Comparison of ENCODE assay signal across 16 cellular contexts in the genomic region with DNA sequence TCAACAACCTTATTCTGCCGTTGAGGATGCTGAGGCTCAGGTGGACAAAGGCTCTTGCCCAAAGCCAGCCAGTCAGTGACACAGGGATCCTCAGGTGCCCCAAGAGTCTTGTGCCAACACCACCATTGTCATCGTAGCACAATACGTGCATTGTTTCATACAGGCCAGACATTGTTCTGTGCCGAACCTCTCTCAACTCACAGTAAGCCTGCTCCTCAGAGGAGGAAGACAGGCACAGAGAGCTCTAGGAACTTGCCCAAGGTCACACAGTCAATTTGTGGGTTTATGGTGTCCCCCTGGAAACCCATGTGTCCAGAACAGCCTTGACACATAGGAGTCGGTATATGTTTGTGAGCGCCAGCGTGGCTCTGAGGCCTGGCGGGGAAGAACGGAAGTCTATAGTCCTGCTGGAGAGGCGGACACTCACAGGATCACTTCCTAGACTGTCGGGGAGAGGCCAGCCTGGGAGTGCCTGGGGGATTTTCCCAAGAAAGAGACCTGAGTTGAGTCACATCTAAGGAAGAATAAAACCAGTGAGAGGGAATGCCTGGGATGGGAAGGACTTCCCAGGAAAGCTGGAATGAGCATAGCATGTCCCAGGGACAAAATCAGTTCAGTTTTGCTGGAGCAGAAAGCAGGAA. TPM values are rescaled to one million over a fixed set of nuclear protein-coding genes. Genes with fewer than 3 reads are reported as not detected.
DNase-seq lines count a peak whose midpoint lies in the region; ATAC-seq lines count a peak whose summit lies in the region.
"Had no signal": no experiment of that assay in that cellular context is flagged by ENCODE, and none has a peak within 500 bp of the region (broad histone marks: within the 10 kb centered on the region; RNA-seq: fewer than 3 reads in every experiment).

No MANE protein-coding gene starts in this region.

- H3K27ac ChIP-seq in CD8-positive, alpha-beta memory T cell (ENCODE audit: low read depth, low read length), result no peak overlapping the region
- H3K27ac ChIP-seq: colonic mucosa had no signal

- no peak for DNase-seq in CD8-positive, alpha-beta memory T cell
- peak; percentile 70 for DNase-seq in HK-2 (ENCODE audit: unreplicated experiment)
- no peak for DNase-seq in activated T-helper 1 cell treated with anti-CD3 and anti-CD28 coated beads, Interleukin-12 subunit alpha, Interleukin-12 subunit beta, Interleukin-2, Interleukin-4 antibody, amounts not matched to agents 30 ng/mL and 10 ng/mL and 1 ng/mL, durations not matched to agents 14 hours and 24 hours and 36 hours (ENCODE audit: low spot score)
- no peak for DNase-seq in left colon
- DNase-seq in NCI-H1105 (lab: John Stamatoyannopoulos, UW), result no peak
- no peak for DNase-seq in NCI-H1694 (lab: John Stamatoyannopoulos, UW)
- no peak for DNase-seq in HuH-7 (ENCODE audit: low spot score)
- DNase-seq: activated naive CD4-positive, alpha-beta T cell treated with anti-CD3 and anti-CD28 coated beads, Interleukin-2, amount 50 U/mL, for 16 hours; C1 segment of cervical spinal cord; colonic mucosa; NCI-H146; NCI-H526 had no signal

- intact Hi-C loops in activated T-helper 1 cell treated with anti-CD3 and anti-CD28 coated beads, Interleukin-12 subunit alpha, Interleukin-12 subunit beta, Interleukin-2, Interleukin-4 antibody, amounts not matched to agents 30 ng/mL and 10 ng/mL and 1 ng/mL, durations not matched to agents 14 hours and 24 hours and 36 hours (cut with micrococcal nuclease), result no loop called here
- intact Hi-C loops in left colon (cut with DNase I, micrococcal nuclease), result no loop called here

- POLR2A ChIA-PET in CD8-positive, alpha-beta memory T cell (lab: Charles Lee), result no interaction called here

- no peak overlapping the region for H3K4me3 ChIP-seq in CD8-positive, alpha-beta memory T cell (ENCODE audit: low read length)
- H3K4me3 ChIP-seq: colonic mucosa had no signal

- H3K27ac Mint-ChIP-seq in CD8-positive, alpha-beta memory T cell, result peak overlapping the region in 6 of 8 donors; percentile 2 to 76 (median 52)
- peak overlapping the region; percentile 42 for H3K27ac Mint-ChIP-seq in activated T-helper 1 cell treated with anti-CD3 and anti-CD28 coated beads, Interleukin-12 subunit alpha, Interleukin-12 subunit beta, Interleukin-2, Interleukin-4 antibody, amounts not matched to agents 30 ng/mL and 10 ng/mL and 1 ng/mL, durations not matched to agents 14 hours and 24 hours and 36 hours
- H3K27ac Mint-ChIP-seq: stimulated activated naive CD8-positive, alpha-beta T cell treated with anti-CD3 and anti-CD28 coated beads, Interleukin-15, Interleukin-2, amounts not matched to agents 100 ng/mL and 50 ng/mL, for 24 hours had no signal

- H3K9me3 ChIP-seq in CD8-positive, alpha-beta memory T cell (ENCODE audit: low read length), result no peaks in the 10 kb centered on the region
- H3K9me3 ChIP-seq: colonic mucosa had no signal

- peaks cover 0 to 1% (median 0%) of the 10 kb centered on the region in 3 donors for H3K36me3 Mint-ChIP-seq in CD8-positive, alpha-beta memory T cell
- no peaks in the 10 kb centered on the region for H3K36me3 Mint-ChIP-seq in activated T-helper 1 cell treated with anti-CD3 and anti-CD28 coated beads, Interleukin-12 subunit alpha, Interleukin-12 subunit beta, Interleukin-2, Interleukin-4 antibody, amounts not matched to agents 30 ng/mL and 10 ng/mL and 1 ng/mL, durations not matched to agents 14 hours and 24 hours and 36 hours (ENCODE audit: low read depth)

- CTCF ChIA-PET in CD8-positive, alpha-beta memory T cell (lab: Charles Lee), result interaction anchor here (2.1 kb wide), 1 partner anchor 29 kb away, joined by 6 read pairs; no protein-coding TSS in a partner anchor

- H3K4me3 Mint-ChIP-seq in CD8-positive, alpha-beta memory T cell, result peak overlapping the region in 1 of 7 donors; percentile 77
- no peak overlapping the region for H3K4me3 Mint-ChIP-seq in activated T-helper 1 cell treated with anti-CD3 and anti-CD28 coated beads, Interleukin-12 subunit alpha, Interleukin-12 subunit beta, Interleukin-2, Interleukin-4 antibody, amounts not matched to agents 30 ng/mL and 10 ng/mL and 1 ng/mL, durations not matched to agents 14 hours and 24 hours and 36 hours
- H3K4me3 Mint-ChIP-seq: stimulated activated naive CD8-positive, alpha-beta T cell treated with anti-CD3 and anti-CD28 coated beads, Interleukin-15, Interleukin-2, amounts not matched to agents 100 ng/mL and 50 ng/mL, for 24 hours had no signal

- peaks cover 32% of the 10 kb centered on the region for H3K4me1 ChIP-seq in CD8-positive, alpha-beta memory T cell (ENCODE audit: insufficient read depth, low read length)
- H3K4me1 ChIP-seq: colonic mucosa had no signal

- peak; percentile 34 for ATAC-seq in left colon
- ATAC-seq in HG03469 (IDR thresholded peaks at IDR 0.05; ENCODE audit: unreplicated experiment), result no peak

- H3K27me3 ChIP-seq in CD8-positive, alpha-beta memory T cell (ENCODE audit: insufficient read depth, low read length, poor library complexity, severe bottlenecking), result no peaks in the 10 kb centered on the region
- H3K27me3 ChIP-seq: colonic mucosa had no signal

- H3K36me3 ChIP-seq in CD8-positive, alpha-beta memory T cell (ENCODE audit: insufficient read depth, low read length), result no peaks in the 10 kb centered on the region
- H3K36me3 ChIP-seq: colonic mucosa had no signal

- no peaks in the 10 kb centered on the region for H3K27me3 Mint-ChIP-seq in CD8-positive, alpha-beta memory T cell
- H3K27me3 Mint-ChIP-seq in activated T-helper 1 cell treated with anti-CD3 and anti-CD28 coated beads, Interleukin-12 subunit alpha, Interleukin-12 subunit beta, Interleukin-2, Interleukin-4 antibody, amounts not matched to agents 30 ng/mL and 10 ng/mL and 1 ng/mL, durations not matched to agents 14 hours and 24 hours and 36 hours (ENCODE audit: insufficient read depth), result no peaks in the 10 kb centered on the region
- H3K27me3 Mint-ChIP-seq: stimulated activated naive CD8-positive, alpha-beta T cell treated with anti-CD3 and anti-CD28 coated beads, Interleukin-15, Interleukin-2, amounts not matched to agents 100 ng/mL and 50 ng/mL, for 24 hours had no signal

- H3K4me1 Mint-ChIP-seq in CD8-positive, alpha-beta memory T cell, result peaks cover 51 to 56% (median 55%) of the 10 kb centered on the region in 3 donors
- H3K4me1 Mint-ChIP-seq in activated T-helper 1 cell treated with anti-CD3 and anti-CD28 coated beads, Interleukin-12 subunit alpha, Interleukin-12 subunit beta, Interleukin-2, Interleukin-4 antibody, amounts not matched to agents 30 ng/mL and 10 ng/mL and 1 ng/mL, durations not matched to agents 14 hours and 24 hours and 36 hours (ENCODE audit: low read depth), result peaks cover 65% of the 10 kb centered on the region

- no peaks in the 10 kb centered on the region for H3K9me3 Mint-ChIP-seq in CD8-positive, alpha-beta memory T cell
- no peaks in the 10 kb centered on the region for H3K9me3 Mint-ChIP-seq in activated T-helper 1 cell treated with anti-CD3 and anti-CD28 coated beads, Interleukin-12 subunit alpha, Interleukin-12 subunit beta, Interleukin-2, Interleukin-4 antibody, amounts not matched to agents 30 ng/mL and 10 ng/mL and 1 ng/mL, durations not matched to agents 14 hours and 24 hours and 36 hours
- H3K9me3 Mint-ChIP-seq: stimulated activated naive CD8-positive, alpha-beta T cell treated with anti-CD3 and anti-CD28 coated beads, Interleukin-15, Interleukin-2, amounts not matched to agents 100 ng/mL and 50 ng/mL, for 24 hours had no signal

RNA-seq across cellular contexts. Expression of gene LIF, which starts 20.2 kb away (rescaled TPM):
- 10 to 100 TPM; 87.5 to 88.6 TPM for total RNA-seq in CD8-positive, alpha-beta memory T cell
- not detected for polyA plus RNA-seq in CD8-positive, alpha-beta memory T cell
- 450 and 455 TPM in 2 replicates for total RNA-seq in activated T-helper 1 cell treated with anti-CD3 and anti-CD28 coated beads, Interleukin-12 subunit alpha, Interleukin-12 subunit beta, Interleukin-2, Interleukin-4 antibody, amounts not matched to agents 30 ng/mL and 10 ng/mL and 1 ng/mL, durations not matched to agents 14 hours and 24 hours and 36 hours
- total RNA-seq in left colon, result 10 to 100 TPM in 1 of 2 donors, 1 to 10 TPM in 1; 8.2 to 11.7 TPM

RNA-seq across cellular contexts. Expression of gene OSM, which starts 40.3 kb away (rescaled TPM):
- total RNA-seq in CD8-positive, alpha-beta memory T cell, result 10 to 100 TPM; 18.9 to 20.7 TPM
- 16.4 TPM for polyA plus RNA-seq in CD8-positive, alpha-beta memory T cell
- total RNA-seq in activated T-helper 1 cell treated with anti-CD3 and anti-CD28 coated beads, Interleukin-12 subunit alpha, Interleukin-12 subunit beta, Interleukin-2, Interleukin-4 antibody, amounts not matched to agents 30 ng/mL and 10 ng/mL and 1 ng/mL, durations not matched to agents 14 hours and 24 hours and 36 hours, result 76.7 and 78.3 TPM in 2 replicates
- total RNA-seq in left colon, result under 1 TPM in 1 of 2 donors, not detected in 1; 0.20 TPM
- total RNA-seq: G401 had no signal
- polyA plus RNA-seq: neural cell had no signal

Comparison
In these comparisons a context has a peak if more than half of its experiments do, and no peak if none do; other contexts are left out.
1. RNA of gene LIF, which starts 20.2 kb away (total RNA-seq): 450 to 455 TPM in activated T-helper 1 cell treated with anti-CD3 and anti-CD28 coated beads, Interleukin-12 subunit alpha, Interleukin-12 subunit beta, Interleukin-2, Interleukin-4 antibody, amounts not matched to agents 30 ng/mL and 10 ng/mL and 1 ng/mL, durations not matched to agents 14 hours and 24 hours and 36 hours and 87.5 to 88.6 TPM in CD8-positive, alpha-beta memory T cell; 8.2 to 11.7 TPM in left colon; every median in the first group is over 4 times any median in the second.
2. RNA of gene OSM, which starts 40.3 kb away (total RNA-seq): 76.7 to 78.3 TPM in activated T-helper 1 cell treated with anti-CD3 and anti-CD28 coated beads, Interleukin-12 subunit alpha, Interleukin-12 subunit beta, Interleukin-2, Interleukin-4 antibody, amounts not matched to agents 30 ng/mL and 10 ng/mL and 1 ng/mL, durations not matched to agents 14 hours and 24 hours and 36 hours and 18.9 to 20.7 TPM in CD8-positive, alpha-beta memory T cell; 0.20 TPM in left colon; every median in the first group is over 10 times any median in the second.